ENCODE assay signal across 1 cellular context in the genomic region with DNA sequence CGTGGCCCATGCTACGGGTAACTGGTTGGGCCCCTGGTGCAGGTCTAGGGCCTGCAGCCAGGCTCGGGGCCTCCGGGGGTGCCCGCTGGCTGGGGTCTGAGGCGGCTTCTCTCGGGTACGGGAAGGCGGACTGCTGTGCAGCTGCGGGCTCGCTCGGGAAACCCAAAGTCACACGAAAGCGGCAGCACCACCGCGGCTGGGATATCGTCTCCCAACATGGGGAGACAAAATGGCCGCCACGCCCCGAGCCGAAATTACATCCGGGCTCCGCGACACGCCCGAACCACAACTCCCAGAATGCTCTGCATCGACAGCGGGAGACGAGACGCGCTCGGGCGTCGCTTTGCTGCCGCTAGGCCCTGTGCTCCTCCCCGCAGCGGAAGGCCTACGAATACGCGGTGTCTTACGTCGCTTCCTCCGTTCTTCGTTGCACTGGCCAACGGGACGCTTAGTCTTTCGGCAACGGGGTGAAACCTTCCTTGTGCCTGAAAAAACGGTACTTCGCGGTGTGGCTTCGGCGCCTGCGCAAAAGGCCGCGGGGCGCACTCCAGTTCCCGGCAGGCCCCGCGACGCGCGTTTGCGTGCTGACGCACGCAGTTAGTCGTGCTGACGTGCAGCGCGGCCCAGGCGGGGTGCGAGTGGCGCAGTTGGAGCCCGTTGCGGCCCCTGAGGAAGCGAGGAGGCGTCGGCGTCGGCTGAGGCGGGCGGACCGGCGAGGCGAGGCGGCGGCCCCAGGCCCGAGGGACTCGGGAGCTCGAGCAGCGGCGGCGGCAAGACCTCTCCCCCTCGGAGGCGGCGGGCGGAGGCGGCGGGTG.
A peak's percentile ranks its signal among the peaks of the same experiment; 100 is the strongest.
TF ChIP-seq lines count a peak whose summit lies in the region.

A gene (plus strand): TSS at position 604 of the 815 bp plus-strand sequence. CDS start 3,727 bp downstream, outside the sequence.

TF ChIP-seq in HepG2, 621 proteins besides CTCF, POLR2A, EP300 and RAD21 (continued from another document and continues in another):
- TF ChIP-seq, protein P1, sequence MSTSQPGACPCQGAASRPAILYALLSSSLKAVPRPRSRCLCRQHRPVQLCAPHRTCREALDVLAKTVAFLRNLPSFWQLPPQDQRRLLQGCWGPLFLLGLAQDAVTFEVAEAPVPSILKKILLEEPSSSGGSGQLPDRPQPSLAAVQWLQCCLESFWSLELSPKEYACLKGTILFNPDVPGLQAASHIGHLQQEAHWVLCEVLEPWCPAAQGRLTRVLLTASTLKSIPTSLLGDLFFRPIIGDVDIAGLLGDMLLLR (CRISPR knock-in tag; IDR thresholded peaks at IDR 0.05) = peak; percentile 48; the same call in 1 of the 2 replicates
- TF ChIP-seq ZBTB38 (CRISPR knock-in tag; IDR thresholded peaks at IDR 0.05) (no peak), ZNF782 (CRISPR knock-in tag; IDR thresholded peaks at IDR 0.05; ENCODE audit: borderline replicate concordance) (peak; percentile 96; the same call in 1 of the 2 replicates), KAT2B (IDR thresholded peaks at IDR 0.05; ENCODE audit: borderline replicate concordance, low read depth, low read length) (no peak), CBX5 (CRISPR knock-in tag; IDR thresholded peaks at IDR 0.05; ENCODE audit: borderline replicate concordance) (no peak), ZNF350 (CRISPR knock-in tag; IDR thresholded peaks at IDR 0.05; ENCODE audit: borderline replicate concordance, low read depth) (peak; percentile 81), ZNF780A (CRISPR knock-in tag; IDR thresholded peaks at IDR 0.05) (peak; percentile 70), ZNF766 (CRISPR knock-in tag; IDR thresholded peaks at IDR 0.05; ENCODE audit: borderline replicate concordance) (peak; percentile 54; the same call in 1 of the 2 replicates), SCMH1 (CRISPR knock-in tag; IDR thresholded peaks at IDR 0.05; ENCODE audit: borderline replicate concordance) (no peak), ZNF234 (CRISPR knock-in tag; conservative IDR thresholded peaks at IDR 0.05) (0 out of 2 replicates have a peak, but pooled peaks have one; percentile 86), SP2 (CRISPR knock-in tag; IDR thresholded peaks at IDR 0.05) (peak; percentile 7; the same call in 1 of the 2 replicates), KLF15 (CRISPR knock-in tag; IDR thresholded peaks at IDR 0.05; ENCODE audit: borderline replicate concordance) (0 out of 2 replicates have a peak, but pooled peaks have one; percentile 22), NFKB2 (CRISPR knock-in tag; IDR thresholded peaks at IDR 0.05; ENCODE audit: borderline replicate concordance) (peak; percentile 84; the same call in 1 of the 2 replicates)
- TF ChIP-seq, protein P2, sequence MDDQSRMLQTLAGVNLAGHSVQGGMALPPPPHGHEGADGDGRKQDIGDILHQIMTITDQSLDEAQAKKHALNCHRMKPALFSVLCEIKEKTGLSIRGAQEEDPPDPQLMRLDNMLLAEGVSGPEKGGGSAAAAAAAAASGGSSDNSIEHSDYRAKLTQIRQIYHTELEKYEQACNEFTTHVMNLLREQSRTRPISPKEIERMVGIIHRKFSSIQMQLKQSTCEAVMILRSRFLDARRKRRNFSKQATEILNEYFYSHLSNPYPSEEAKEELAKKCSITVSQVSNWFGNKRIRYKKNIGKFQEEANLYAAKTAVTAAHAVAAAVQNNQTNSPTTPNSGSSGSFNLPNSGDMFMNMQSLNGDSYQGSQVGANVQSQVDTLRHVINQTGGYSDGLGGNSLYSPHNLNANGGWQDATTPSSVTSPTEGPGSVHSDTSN (CRISPR knock-in tag; IDR thresholded peaks at IDR 0.05; ENCODE audit: borderline replicate concordance) = no peak
- TF ChIP-seq, protein P3, sequence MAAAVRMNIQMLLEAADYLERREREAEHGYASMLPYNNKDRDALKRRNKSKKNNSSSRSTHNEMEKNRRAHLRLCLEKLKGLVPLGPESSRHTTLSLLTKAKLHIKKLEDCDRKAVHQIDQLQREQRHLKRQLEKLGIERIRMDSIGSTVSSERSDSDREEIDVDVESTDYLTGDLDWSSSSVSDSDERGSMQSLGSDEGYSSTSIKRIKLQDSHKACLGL (CRISPR knock-in tag; IDR thresholded peaks at IDR 0.05) = peak; percentile 79
- TF ChIP-seq, protein P4, sequence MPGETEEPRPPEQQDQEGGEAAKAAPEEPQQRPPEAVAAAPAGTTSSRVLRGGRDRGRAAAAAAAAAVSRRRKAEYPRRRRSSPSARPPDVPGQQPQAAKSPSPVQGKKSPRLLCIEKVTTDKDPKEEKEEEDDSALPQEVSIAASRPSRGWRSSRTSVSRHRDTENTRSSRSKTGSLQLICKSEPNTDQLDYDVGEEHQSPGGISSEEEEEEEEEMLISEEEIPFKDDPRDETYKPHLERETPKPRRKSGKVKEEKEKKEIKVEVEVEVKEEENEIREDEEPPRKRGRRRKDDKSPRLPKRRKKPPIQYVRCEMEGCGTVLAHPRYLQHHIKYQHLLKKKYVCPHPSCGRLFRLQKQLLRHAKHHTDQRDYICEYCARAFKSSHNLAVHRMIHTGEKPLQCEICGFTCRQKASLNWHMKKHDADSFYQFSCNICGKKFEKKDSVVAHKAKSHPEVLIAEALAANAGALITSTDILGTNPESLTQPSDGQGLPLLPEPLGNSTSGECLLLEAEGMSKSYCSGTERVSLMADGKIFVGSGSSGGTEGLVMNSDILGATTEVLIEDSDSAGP (CRISPR knock-in tag; IDR thresholded peaks at IDR 0.05; ENCODE audit: borderline replicate concordance) = peak; percentile 81; the same call in 1 of the 2 replicates
- TF ChIP-seq, protein P5, sequence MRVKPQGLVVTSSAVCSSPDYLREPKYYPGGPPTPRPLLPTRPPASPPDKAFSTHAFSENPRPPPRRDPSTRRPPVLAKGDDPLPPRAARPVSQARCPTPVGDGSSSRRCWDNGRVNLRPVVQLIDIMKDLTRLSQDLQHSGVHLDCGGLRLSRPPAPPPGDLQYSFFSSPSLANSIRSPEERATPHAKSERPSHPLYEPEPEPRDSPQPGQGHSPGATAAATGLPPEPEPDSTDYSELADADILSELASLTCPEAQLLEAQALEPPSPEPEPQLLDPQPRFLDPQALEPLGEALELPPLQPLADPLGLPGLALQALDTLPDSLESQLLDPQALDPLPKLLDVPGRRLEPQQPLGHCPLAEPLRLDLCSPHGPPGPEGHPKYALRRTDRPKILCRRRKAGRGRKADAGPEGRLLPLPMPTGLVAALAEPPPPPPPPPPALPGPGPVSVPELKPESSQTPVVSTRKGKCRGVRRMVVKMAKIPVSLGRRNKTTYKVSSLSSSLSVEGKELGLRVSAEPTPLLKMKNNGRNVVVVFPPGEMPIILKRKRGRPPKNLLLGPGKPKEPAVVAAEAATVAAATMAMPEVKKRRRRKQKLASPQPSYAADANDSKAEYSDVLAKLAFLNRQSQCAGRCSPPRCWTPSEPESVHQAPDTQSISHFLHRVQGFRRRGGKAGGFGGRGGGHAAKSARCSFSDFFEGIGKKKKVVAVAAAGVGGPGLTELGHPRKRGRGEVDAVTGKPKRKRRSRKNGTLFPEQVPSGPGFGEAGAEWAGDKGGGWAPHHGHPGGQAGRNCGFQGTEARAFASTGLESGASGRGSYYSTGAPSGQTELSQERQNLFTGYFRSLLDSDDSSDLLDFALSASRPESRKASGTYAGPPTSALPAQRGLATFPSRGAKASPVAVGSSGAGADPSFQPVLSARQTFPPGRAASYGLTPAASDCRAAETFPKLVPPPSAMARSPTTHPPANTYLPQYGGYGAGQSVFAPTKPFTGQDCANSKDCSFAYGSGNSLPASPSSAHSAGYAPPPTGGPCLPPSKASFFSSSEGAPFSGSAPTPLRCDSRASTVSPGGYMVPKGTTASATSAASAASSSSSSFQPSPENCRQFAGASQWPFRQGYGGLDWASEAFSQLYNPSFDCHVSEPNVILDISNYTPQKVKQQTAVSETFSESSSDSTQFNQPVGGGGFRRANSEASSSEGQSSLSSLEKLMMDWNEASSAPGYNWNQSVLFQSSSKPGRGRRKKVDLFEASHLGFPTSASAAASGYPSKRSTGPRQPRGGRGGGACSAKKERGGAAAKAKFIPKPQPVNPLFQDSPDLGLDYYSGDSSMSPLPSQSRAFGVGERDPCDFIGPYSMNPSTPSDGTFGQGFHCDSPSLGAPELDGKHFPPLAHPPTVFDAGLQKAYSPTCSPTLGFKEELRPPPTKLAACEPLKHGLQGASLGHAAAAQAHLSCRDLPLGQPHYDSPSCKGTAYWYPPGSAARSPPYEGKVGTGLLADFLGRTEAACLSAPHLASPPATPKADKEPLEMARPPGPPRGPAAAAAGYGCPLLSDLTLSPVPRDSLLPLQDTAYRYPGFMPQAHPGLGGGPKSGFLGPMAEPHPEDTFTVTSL (CRISPR knock-in tag; IDR thresholded peaks at IDR 0.05; ENCODE audit: borderline replicate concordance) = peak; percentile 54
- TF ChIP-seq, protein P6, sequence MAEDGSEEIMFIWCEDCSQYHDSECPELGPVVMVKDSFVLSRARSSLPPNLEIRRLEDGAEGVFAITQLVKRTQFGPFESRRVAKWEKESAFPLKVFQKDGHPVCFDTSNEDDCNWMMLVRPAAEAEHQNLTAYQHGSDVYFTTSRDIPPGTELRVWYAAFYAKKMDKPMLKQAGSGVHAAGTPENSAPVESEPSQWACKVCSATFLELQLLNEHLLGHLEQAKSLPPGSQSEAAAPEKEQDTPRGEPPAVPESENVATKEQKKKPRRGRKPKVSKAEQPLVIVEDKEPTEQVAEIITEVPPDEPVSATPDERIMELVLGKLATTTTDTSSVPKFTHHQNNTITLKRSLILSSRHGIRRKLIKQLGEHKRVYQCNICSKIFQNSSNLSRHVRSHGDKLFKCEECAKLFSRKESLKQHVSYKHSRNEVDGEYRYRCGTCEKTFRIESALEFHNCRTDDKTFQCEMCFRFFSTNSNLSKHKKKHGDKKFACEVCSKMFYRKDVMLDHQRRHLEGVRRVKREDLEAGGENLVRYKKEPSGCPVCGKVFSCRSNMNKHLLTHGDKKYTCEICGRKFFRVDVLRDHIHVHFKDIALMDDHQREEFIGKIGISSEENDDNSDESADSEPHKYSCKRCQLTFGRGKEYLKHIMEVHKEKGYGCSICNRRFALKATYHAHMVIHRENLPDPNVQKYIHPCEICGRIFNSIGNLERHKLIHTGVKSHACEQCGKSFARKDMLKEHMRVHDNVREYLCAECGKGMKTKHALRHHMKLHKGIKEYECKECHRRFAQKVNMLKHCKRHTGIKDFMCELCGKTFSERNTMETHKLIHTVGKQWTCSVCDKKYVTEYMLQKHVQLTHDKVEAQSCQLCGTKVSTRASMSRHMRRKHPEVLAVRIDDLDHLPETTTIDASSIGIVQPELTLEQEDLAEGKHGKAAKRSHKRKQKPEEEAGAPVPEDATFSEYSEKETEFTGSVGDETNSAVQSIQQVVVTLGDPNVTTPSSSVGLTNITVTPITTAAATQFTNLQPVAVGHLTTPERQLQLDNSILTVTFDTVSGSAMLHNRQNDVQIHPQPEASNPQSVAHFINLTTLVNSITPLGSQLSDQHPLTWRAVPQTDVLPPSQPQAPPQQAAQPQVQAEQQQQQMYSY (CRISPR knock-in tag; IDR thresholded peaks at IDR 0.05) = peak; percentile 12
- TF ChIP-seq, protein P7, sequence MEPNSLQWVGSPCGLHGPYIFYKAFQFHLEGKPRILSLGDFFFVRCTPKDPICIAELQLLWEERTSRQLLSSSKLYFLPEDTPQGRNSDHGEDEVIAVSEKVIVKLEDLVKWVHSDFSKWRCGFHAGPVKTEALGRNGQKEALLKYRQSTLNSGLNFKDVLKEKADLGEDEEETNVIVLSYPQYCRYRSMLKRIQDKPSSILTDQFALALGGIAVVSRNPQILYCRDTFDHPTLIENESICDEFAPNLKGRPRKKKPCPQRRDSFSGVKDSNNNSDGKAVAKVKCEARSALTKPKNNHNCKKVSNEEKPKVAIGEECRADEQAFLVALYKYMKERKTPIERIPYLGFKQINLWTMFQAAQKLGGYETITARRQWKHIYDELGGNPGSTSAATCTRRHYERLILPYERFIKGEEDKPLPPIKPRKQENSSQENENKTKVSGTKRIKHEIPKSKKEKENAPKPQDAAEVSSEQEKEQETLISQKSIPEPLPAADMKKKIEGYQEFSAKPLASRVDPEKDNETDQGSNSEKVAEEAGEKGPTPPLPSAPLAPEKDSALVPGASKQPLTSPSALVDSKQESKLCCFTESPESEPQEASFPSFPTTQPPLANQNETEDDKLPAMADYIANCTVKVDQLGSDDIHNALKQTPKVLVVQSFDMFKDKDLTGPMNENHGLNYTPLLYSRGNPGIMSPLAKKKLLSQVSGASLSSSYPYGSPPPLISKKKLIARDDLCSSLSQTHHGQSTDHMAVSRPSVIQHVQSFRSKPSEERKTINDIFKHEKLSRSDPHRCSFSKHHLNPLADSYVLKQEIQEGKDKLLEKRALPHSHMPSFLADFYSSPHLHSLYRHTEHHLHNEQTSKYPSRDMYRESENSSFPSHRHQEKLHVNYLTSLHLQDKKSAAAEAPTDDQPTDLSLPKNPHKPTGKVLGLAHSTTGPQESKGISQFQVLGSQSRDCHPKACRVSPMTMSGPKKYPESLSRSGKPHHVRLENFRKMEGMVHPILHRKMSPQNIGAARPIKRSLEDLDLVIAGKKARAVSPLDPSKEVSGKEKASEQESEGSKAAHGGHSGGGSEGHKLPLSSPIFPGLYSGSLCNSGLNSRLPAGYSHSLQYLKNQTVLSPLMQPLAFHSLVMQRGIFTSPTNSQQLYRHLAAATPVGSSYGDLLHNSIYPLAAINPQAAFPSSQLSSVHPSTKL (CRISPR knock-in tag; IDR thresholded peaks at IDR 0.05) = peak; percentile 8; the same call in 1 of the 2 replicates
- TF ChIP-seq, protein P8, sequence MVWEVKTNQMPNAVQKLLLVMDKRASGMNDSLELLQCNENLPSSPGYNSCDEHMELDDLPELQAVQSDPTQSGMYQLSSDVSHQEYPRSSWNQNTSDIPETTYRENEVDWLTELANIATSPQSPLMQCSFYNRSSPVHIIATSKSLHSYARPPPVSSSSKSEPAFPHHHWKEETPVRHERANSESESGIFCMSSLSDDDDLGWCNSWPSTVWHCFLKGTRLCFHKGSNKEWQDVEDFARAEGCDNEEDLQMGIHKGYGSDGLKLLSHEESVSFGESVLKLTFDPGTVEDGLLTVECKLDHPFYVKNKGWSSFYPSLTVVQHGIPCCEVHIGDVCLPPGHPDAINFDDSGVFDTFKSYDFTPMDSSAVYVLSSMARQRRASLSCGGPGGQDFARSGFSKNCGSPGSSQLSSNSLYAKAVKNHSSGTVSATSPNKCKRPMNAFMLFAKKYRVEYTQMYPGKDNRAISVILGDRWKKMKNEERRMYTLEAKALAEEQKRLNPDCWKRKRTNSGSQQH (CRISPR knock-in tag; IDR thresholded peaks at IDR 0.05; ENCODE audit: low read depth) = 0 out of 2 replicates have a peak, but pooled peaks have one; percentile 3
